Comparison of ENCODE assay signal across 25 cellular contexts in genomic region chrX:153878285-153878779, GRCh38. TPM values are rescaled to one million over a fixed set of nuclear protein-coding genes. Genes with fewer than 3 reads are reported as not detected.
A peak's percentile ranks its signal among the peaks of the same experiment; 100 is the strongest.
DNase-seq lines count a peak whose midpoint lies in the region; ATAC-seq and TF ChIP-seq lines count a peak whose summit lies in the region.
"Had no signal": no experiment of that assay in that cellular context is flagged by ENCODE, and none has a peak within 500 bp of the region (broad histone marks: within the 10 kb centered on the region; RNA-seq: fewer than 3 reads in every experiment).

No MANE protein-coding gene starts in this region.

- H3K36me3 Mint-ChIP-seq in neural crest cell (ENCODE audit: low read depth), result peaks cover 9% of the 10 kb centered on the region
- no peaks in the 10 kb centered on the region for H3K36me3 Mint-ChIP-seq in activated T-cell treated with anti-CD3 and anti-CD28 coated beads, Interleukin-2, amount 50 U/mL, for 24 hours (ENCODE audit: low read depth)
- H3K36me3 Mint-ChIP-seq: activated naive CD4-positive, alpha-beta T cell treated with anti-CD3 and anti-CD28 coated beads, Interleukin-2, amount 50 U/mL, for 72 hours; CD8-positive, alpha-beta T cell had no signal

- H3K9me3 Mint-ChIP-seq in neural crest cell, result peaks cover 5% of the 10 kb centered on the region
- H3K9me3 Mint-ChIP-seq in activated T-cell treated with anti-CD3 and anti-CD28 coated beads, Interleukin-2, amount 50 U/mL, for 24 hours, result peaks cover 4% of the 10 kb centered on the region
- H3K9me3 Mint-ChIP-seq: activated T-helper 2 cell treated with anti-CD3 and anti-CD28 coated beads, Interferon-gamma antibody, Interleukin-2, Interleukin-4, amounts not matched to agents 10 μg/mL and 5 μg/mL and 100 μg/mL, durations not matched to agents 14 hours and 24 hours and 36 hours; CD8-positive, alpha-beta T cell; memory B cell; T-helper 2 cell treated with Interferon-gamma antibody and Interleukin-4, amounts not matched to agents 5 μg/mL and 100 μg/mL, for 36 hours had no signal

- H3K9me2 ChIP-seq in SK-N-SH, result no peaks in the 10 kb centered on the region

- H3K4me3 Mint-ChIP-seq in neural crest cell, result peak overlapping the region; percentile 83
- no peak overlapping the region for H3K4me3 Mint-ChIP-seq in activated T-cell treated with anti-CD3 and anti-CD28 coated beads, Interleukin-2, amount 50 U/mL, for 24 hours
- H3K4me3 Mint-ChIP-seq: activated CD8-positive, alpha-beta T cell treated with anti-CD3 and anti-CD28 coated beads, Interleukin-2, amount 10 ng/mL, durations not matched to agents 7 days and 5 days; CD8-positive, alpha-beta T cell had no signal

- H3K36me3 ChIP-seq in SK-N-SH (replicated peaks in 1 of 2; ENCODE audit: control insufficient read depth in 1 of 2, insufficient read depth in 2 of 2, low read length in 1 of 2) (no peaks in the 10 kb centered on the region), KOPT-K1 (ENCODE audit: insufficient read depth, low read length) (no peaks in the 10 kb centered on the region)
- H3K36me3 ChIP-seq: gastroesophageal sphincter, prostate gland, tibial nerve had no signal

- no peak for TF ChIP-seq EP300 in SK-N-SH (IDR thresholded peaks at IDR 0.05; ENCODE audit: borderline replicate concordance in 1 of 2, low read depth in 1 of 2, low read length in 1 of 2)

- no peak for ATAC-seq in SK-N-SH treated with all-trans-retinoic acid at 6 μM for 48 hours
- ATAC-seq in GM18498 (IDR thresholded peaks at IDR 0.05; ENCODE audit: unreplicated experiment), result no peak
- ATAC-seq: activated CD8-positive, alpha-beta T cell treated with anti-CD3 and anti-CD28 coated beads, Interleukin-2, amount 10 ng/mL, durations not matched to agents 7 days and 5 days; gastroesophageal sphincter; HCT116; left lobe of liver; Right ventricle myocardium inferior had no signal

- no peak overlapping the region for H3K4me3 ChIP-seq in SK-N-SH (ENCODE audit: low read depth in 2 of 2, low read length in 1 of 2)
- H3K4me3 ChIP-seq: gastroesophageal sphincter, PC-9, prostate gland, tibial nerve had no signal

- CTCF ChIA-PET in SK-N-SH (lab: Yijun Ruan, JAX), result interaction anchor here (0.9 to 2.3 kb wide), 4 partner anchors 44 to 68 kb away, joined by 3 to 8 read pairs (median 5); no protein-coding TSS in a partner anchor

- POLR2A ChIA-PET in SK-N-SH (lab: Yijun Ruan, JAX), result interaction anchor here (0.6 to 2.7 kb wide), 7 partner anchors 11 to 495 kb away, joined by 3 to 9 read pairs (median 5); partner anchors contain the start of genes IDH3G and SSR4

- TF ChIP-seq RAD21 in SK-N-SH (IDR thresholded peaks at IDR 0.05; ENCODE audit: low read length), result no peak

- peaks cover 11% of the 10 kb centered on the region for H3K27me3 Mint-ChIP-seq in neural crest cell (ENCODE audit: low read depth)
- peaks cover 78% of the 10 kb centered on the region for H3K27me3 Mint-ChIP-seq in activated T-cell treated with anti-CD3 and anti-CD28 coated beads, Interleukin-2, amount 50 U/mL, for 24 hours

- H3K27me3 ChIP-seq in SK-N-SH (ENCODE audit: insufficient read depth), result peaks cover 20% of the 10 kb centered on the region

- H3K9ac ChIP-seq in SK-N-SH, result no peak overlapping the region

- H3K4me2 ChIP-seq in SK-N-SH, result no peak overlapping the region
- H3K4me2 ChIP-seq: PC-9 had no signal

- H3K27ac Mint-ChIP-seq in neural crest cell (ENCODE audit: unreplicated experiment), result peak overlapping the region; percentile 58
- H3K27ac Mint-ChIP-seq in activated T-cell treated with anti-CD3 and anti-CD28 coated beads, Interleukin-2, amount 50 U/mL, for 24 hours, result no peak overlapping the region
- H3K27ac Mint-ChIP-seq: activated CD8-positive, alpha-beta T cell treated with anti-CD3 and anti-CD28 coated beads, Interleukin-2, amount 10 ng/mL, durations not matched to agents 7 days and 5 days; activated naive CD4-positive, alpha-beta T cell treated with anti-CD3 and anti-CD28 coated beads, Interleukin-2, amount 50 U/mL, for 72 hours; CD8-positive, alpha-beta T cell; memory B cell; T-helper 2 cell treated with Interferon-gamma antibody and Interleukin-4, amounts not matched to agents 5 μg/mL and 100 μg/mL, for 36 hours had no signal

- no peaks in the 10 kb centered on the region for H3F3A ChIP-seq in SK-N-SH (replicated peaks; ENCODE audit: insufficient read depth)

- H3K4me1 ChIP-seq in SK-N-SH (ENCODE audit: control insufficient read depth in 1 of 2, insufficient read depth in 2 of 2, low read depth in 1 of 2, low read length in 1 of 2), result peaks cover 0 to 49% of the 10 kb centered on the region in 2 experiments; a peak in 1 of 4 replicates
- H3K4me1 ChIP-seq: gastroesophageal sphincter, prostate gland had no signal

- peaks cover 56% of the 10 kb centered on the region for H3K4me1 Mint-ChIP-seq in neural crest cell
- H3K4me1 Mint-ChIP-seq in activated T-cell treated with anti-CD3 and anti-CD28 coated beads, Interleukin-2, amount 50 U/mL, for 24 hours (ENCODE audit: low read depth), result peaks cover 22% of the 10 kb centered on the region

- DNase-seq in SK-N-SH, result peak; percentile 33
- peak; percentile 54 for DNase-seq in cerebellar cortex (ENCODE audit: low spot score)
- no peak for DNase-seq in neural crest cell (ENCODE audit: low read depth, low spot score)
- DNase-seq in activated T-cell treated with anti-CD3 and anti-CD28 coated beads, Interleukin-2, amount 50 U/mL, for 24 hours, result no peak
- no peak for DNase-seq in NCI-H2171 (lab: John Stamatoyannopoulos, UW)
- DNase-seq: activated CD8-positive, alpha-beta T cell treated with anti-CD3 and anti-CD28 coated beads, Interleukin-2, amount 10 ng/mL, durations not matched to agents 7 days and 5 days; hypothalamus; NCI-H510A treated with DMSO at 0.1 percent for 48 hours; PC-9 had no signal

- H2AFZ ChIP-seq in SK-N-SH (ENCODE audit: low read depth), result no peak overlapping the region
- H2AFZ ChIP-seq: PC-9 had no signal

- TF ChIP-seq CTCF in SK-N-SH (IDR thresholded peaks at IDR 0.05) (no peak), neural crest cell (conservative IDR thresholded peaks at IDR 0.05) (no peak)

- H3K79me2 ChIP-seq in SK-N-SH (ENCODE audit: insufficient read depth), result no peaks in the 10 kb centered on the region

- peak overlapping the region in 1 of 2 experiments; percentile 87; a peak in 2 of 4 replicates for H3K27ac ChIP-seq in SK-N-SH (ENCODE audit: low read depth in 2 of 2, low read length in 1 of 2)
- peak overlapping the region; percentile 13 for H3K27ac ChIP-seq in KOPT-K1 (ENCODE audit: low read depth, low read length, poor library complexity, severe bottlenecking)
- H3K27ac ChIP-seq: gastroesophageal sphincter, PC-9, prostate gland, tibial nerve had no signal

- H4K20me1 ChIP-seq in SK-N-SH (ENCODE audit: insufficient read depth), result peaks cover 7% of the 10 kb centered on the region; the same call in 1 of the 2 replicates

- 49% methylated on average over 8 of the region's 8 CpGs for WGBS in SK-N-SH (ENCODE audit: low lambda C conversion rate)

- H3K9me3 ChIP-seq in SK-N-SH, result no peaks in the 10 kb centered on the region
- H3K9me3 ChIP-seq in KOPT-K1 (ENCODE audit: insufficient read depth, low read length, poor library complexity, severe bottlenecking), result no peaks in the 10 kb centered on the region
- H3K9me3 ChIP-seq: gastroesophageal sphincter, prostate gland, tibial nerve had no signal

TF ChIP-seq in SK-N-SH, 30 proteins besides CTCF, POLR2A, EP300 and RAD21 (continues in another document):
- TF ChIP-seq EZH2phosphoT487 (IDR thresholded peaks at IDR 0.05; ENCODE audit: borderline replicate concordance, low read depth) (no peak), TEAD4 (IDR thresholded peaks at IDR 0.05; ENCODE audit: borderline replicate concordance, insufficient read depth) (no peak), FOXJ3 (CRISPR knock-in tag; IDR thresholded peaks at IDR 0.05) (no peak), ELF1 (IDR thresholded peaks at IDR 0.05) (no peak), SMC3 (IDR thresholded peaks at IDR 0.05; ENCODE audit: low read depth, low read length) (no peak), MAX (IDR thresholded peaks at IDR 0.05; ENCODE audit: low read depth) (no peak), RCOR1 (IDR thresholded peaks at IDR 0.05; ENCODE audit: low read length) (no peak), GATA2 (CRISPR knock-in tag; IDR thresholded peaks at IDR 0.05) (no peak)

TF ChIP-seq in SK-N-SH treated with all-trans-retinoic acid at 6 μM for 48 hours, 23 proteins besides CTCF, POLR2A, EP300 and RAD21 (continues in another document):
- TF ChIP-seq PPARA (CRISPR knock-in tag; IDR thresholded peaks at IDR 0.05; ENCODE audit: borderline replicate concordance), result no peak
- TF ChIP-seq ARNTL (CRISPR knock-in tag; IDR thresholded peaks at IDR 0.05; ENCODE audit: borderline replicate concordance, low read depth), result no peak
- TF ChIP-seq RARB (CRISPR knock-in tag; IDR thresholded peaks at IDR 0.05), result no peak
- no peak for TF ChIP-seq CREB5 (CRISPR knock-in tag; IDR thresholded peaks at IDR 0.05; ENCODE audit: low read depth)

RNA-seq across cellular contexts. Expression of gene L1CAM, which starts 7.6 kb away (rescaled TPM):
- polyA plus RNA-seq in SK-N-SH (2012; rRNA removed), result 1.9 and 2.0 TPM in 2 replicates
- 1.3 and 2.9 TPM in 2 replicates for polyA plus RNA-seq in SK-N-SH (2012; cell fraction: cytosol; rRNA removed)
- 4.1 and 4.4 TPM in 2 replicates for polyA plus RNA-seq in SK-N-SH (2012; cell fraction: nucleus; rRNA removed)
- total RNA-seq in neural crest cell, result 133 and 137 TPM in 2 replicates

RNA-seq across cellular contexts. Expression of gene AVPR2, which starts 26.1 kb away (rescaled TPM):
- polyA plus RNA-seq in SK-N-SH (2012; rRNA removed), result not detected in 2 replicates
- not detected in 2 replicates for polyA plus RNA-seq in SK-N-SH (2012; cell fraction: cytosol; rRNA removed)
- 0.05 TPM in 1 of 2 replicates, not detected in the other for polyA plus RNA-seq in SK-N-SH (2012; cell fraction: nucleus; rRNA removed)
- not detected in 2 replicates for total RNA-seq in neural crest cell
- total RNA-seq: activated CD8-positive, alpha-beta T cell treated with anti-CD3 and anti-CD28 coated beads, Interleukin-2, amount 10 ng/mL, durations not matched to agents 7 days and 5 days; activated naive CD4-positive, alpha-beta T cell treated with anti-CD3 and anti-CD28 coated beads, Interleukin-2, amount 50 U/mL, for 72 hours; activated T-helper 2 cell treated with anti-CD3 and anti-CD28 coated beads, Interferon-gamma antibody, Interleukin-2, Interleukin-4, amounts not matched to agents 10 μg/mL and 5 μg/mL and 100 μg/mL, durations not matched to agents 14 hours and 24 hours and 36 hours; bronchial epithelial cell; CD8-positive, alpha-beta T cell; left lobe of liver; LHCN-M2 had no signal

RNA-seq across cellular contexts. Expression of gene ARHGAP4, which starts 47.7 kb away (rescaled TPM):
- polyA plus RNA-seq in SK-N-SH (2012; rRNA removed), result 1.6 and 2.2 TPM in 2 replicates
- 0.45 and 0.94 TPM in 2 replicates for polyA plus RNA-seq in SK-N-SH (2012; cell fraction: cytosol; rRNA removed)
- polyA plus RNA-seq in SK-N-SH (2012; cell fraction: nucleus; rRNA removed), result 15.6 and 25.4 TPM in 2 replicates
- 10.2 and 10.7 TPM in 2 replicates for total RNA-seq in neural crest cell

RNA-seq across cellular contexts. Expression of gene PDZD4, which starts 48.0 kb away (rescaled TPM):
- polyA plus RNA-seq in SK-N-SH (2012; rRNA removed), result 1.9 and 2.4 TPM in 2 replicates
- polyA plus RNA-seq in SK-N-SH (2012; cell fraction: cytosol; rRNA removed), result 1.1 and 2.7 TPM in 2 replicates
- 8.9 and 16.9 TPM in 2 replicates for polyA plus RNA-seq in SK-N-SH (2012; cell fraction: nucleus; rRNA removed)
- total RNA-seq in neural crest cell, result 48.8 and 52.5 TPM in 2 replicates

RNA-seq across cellular contexts. Expression of gene NAA10, which starts 56.5 kb away (rescaled TPM):
- 192 and 229 TPM in 2 replicates for polyA plus RNA-seq in SK-N-SH (2012; rRNA removed)
- polyA plus RNA-seq in SK-N-SH (2012; cell fraction: cytosol; rRNA removed), result 193 and 253 TPM in 2 replicates
- polyA plus RNA-seq in SK-N-SH (2012; cell fraction: nucleus; rRNA removed), result 502 and 579 TPM in 2 replicates
- total RNA-seq in neural crest cell, result 116 and 124 TPM in 2 replicates

Comparison
In these comparisons a context has a peak if more than half of its experiments do, and no peak if none do; other contexts are left out.
1. DNase-seq: peak in SK-N-SH (single experiment) and cerebellar cortex (single experiment); none in neural crest cell (single experiment), activated T-cell treated with anti-CD3 and anti-CD28 coated beads, Interleukin-2, amount 50 U/mL, for 24 hours (single experiment) and NCI-H2171 (single experiment).